In the genomic region with DNA sequence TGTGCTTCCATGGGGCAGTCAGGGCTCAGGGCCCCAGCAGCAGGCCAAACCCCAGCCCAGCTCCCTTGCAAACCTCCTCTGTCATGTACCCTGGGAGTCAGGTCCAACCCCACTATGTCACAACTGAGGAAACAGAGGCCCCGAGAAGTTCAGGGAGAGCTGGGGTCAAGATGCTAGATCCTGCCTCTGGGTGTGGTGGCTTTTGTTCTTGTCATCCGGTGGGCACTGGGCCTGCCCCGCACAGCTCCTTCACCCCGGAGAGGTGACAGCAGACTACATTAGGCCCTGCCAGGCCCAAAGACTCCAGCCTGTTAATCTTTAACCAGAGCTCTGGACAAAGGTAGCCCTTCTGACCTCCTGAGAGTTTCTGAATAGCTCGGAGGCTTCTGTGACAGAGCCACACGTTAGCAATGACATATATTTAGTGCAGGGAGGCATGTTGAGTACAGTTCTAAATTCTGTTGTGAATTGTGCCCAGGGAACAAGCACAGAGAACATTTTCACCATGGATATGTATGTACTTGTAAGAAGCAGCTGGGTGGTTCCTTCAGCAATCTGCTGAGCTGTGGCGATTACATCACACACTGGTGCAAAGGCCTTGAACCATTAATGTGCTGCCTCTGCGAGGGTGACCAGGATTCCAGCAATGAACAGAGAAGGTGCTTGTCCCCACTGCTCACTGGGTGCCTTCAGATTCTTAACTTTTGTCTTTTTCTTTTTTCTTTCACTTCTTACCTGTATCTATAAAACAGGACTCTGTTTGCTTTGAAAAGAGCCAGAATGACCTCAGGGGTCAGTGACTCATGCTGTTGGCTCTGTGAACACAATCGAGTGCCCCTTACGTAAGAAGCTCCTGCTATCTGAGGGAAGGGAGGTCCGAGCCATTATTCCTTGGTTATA, we compare ENCODE assay signal across 8 cellular contexts.
A peak's percentile ranks its signal among the peaks of the same experiment; 100 is the strongest.
DNase-seq lines count a peak whose midpoint lies in the region; ATAC-seq, FAIRE-seq and TF ChIP-seq lines count a peak whose summit lies in the region.

No MANE protein-coding gene starts in this region.

- peak overlapping the region; percentile 89 to 95 for H3K27ac ChIP-seq in small intestine (ENCODE audit: low read depth in 1 of 2, low read length in 1 of 2)

- H3K27me3 ChIP-seq in BJ (ENCODE audit: control insufficient read depth, insufficient read depth, low read length) = peaks cover 9% of the 10 kb centered on the region
- no peaks in the 10 kb centered on the region for H3K27me3 ChIP-seq in small intestine (ENCODE audit: control insufficient read depth in 2 of 2, insufficient read depth in 2 of 2, low read length in 2 of 2)

- WGBS in small intestine, 3 donors = 12 to 42% (median 26%) methylated on average over 11 of the region's 11 CpGs

- peaks cover 3 to 5% of the 10 kb centered on the region in 2 donors for H3K4me1 ChIP-seq in small intestine (ENCODE audit: control insufficient read depth in 2 of 2, insufficient read depth in 1 of 2, low read depth in 1 of 2, low read length in 1 of 2)

- in situ Hi-C loops in SK-MEL-5 (cut with HindIII; ENCODE audit: low pct_unique_long_range_greater_than_20kb, low sequenced_read_pairs) (no loop called here), GM13977 (cut with MboI; ENCODE audit: low pct_unique_long_range_greater_than_20kb, low sequenced_read_pairs, unreplicated experiment) (no loop called here)

- H3K36me3 ChIP-seq in BJ (ENCODE audit: control insufficient read depth, insufficient read depth, low read length) = no peaks in the 10 kb centered on the region
- H3K36me3 ChIP-seq in small intestine (ENCODE audit: control insufficient read depth in 2 of 2, insufficient read depth in 2 of 2, low read length in 2 of 2) = no peaks in the 10 kb centered on the region

- H3K9me3 ChIP-seq in small intestine (ENCODE audit: control insufficient read depth, low read depth) = no peaks in the 10 kb centered on the region

- peak; percentile 75 for ATAC-seq in HG02588 (IDR thresholded peaks at IDR 0.05; ENCODE audit: unreplicated experiment)

- TF ChIP-seq CTCF in BJ (IDR thresholded peaks at IDR 0.05; ENCODE audit: insufficient read depth, low read depth, low read length) = no peak
- no peak for TF ChIP-seq CTCF in GM13977 (IDR thresholded peaks at IDR 0.05; ENCODE audit: extremely low read depth, insufficient read depth, missing control alignments)

- peak; percentile 39 for DNase-seq in BJ (ENCODE audit: low read depth)
- DNase-seq in SK-MEL-5 (ENCODE audit: low read depth, low spot score) = peak; percentile 36
- DNase-seq in glomerular visceral epithelial cell (ENCODE audit: extremely low spot score) = peak; percentile 90
- DNase-seq in small intestine = peak; percentile 96
- no peak for DNase-seq in GM13977 (ENCODE audit: low spot score)
- DNase-seq in T-helper 2 cell = no peak
- DNase-seq in stimulated activated CD4-positive, alpha-beta T cell treated with anti-CD3 and anti-CD28 coated beads, Interleukin-12 subunit alpha, Interleukin-12 subunit beta, amount 100 ng/mL, for 4 hours = no peak

- FAIRE-seq in small intestine (lab: Jason Lieb, UNC) = no peak

- CTCF ChIA-PET in BJ (lab: Yijun Ruan, JAX) = interaction anchor here (0.6 to 1.3 kb wide), 3 partner anchors 11 to 390 kb away, joined by 3 to 5 read pairs (median 3); no protein-coding TSS in a partner anchor

- POLR2A ChIA-PET in BJ (lab: Charles Lee) = interaction anchor here (0.6 kb wide), 1 partner anchor 500 kb away, joined by 3 read pairs; no protein-coding TSS in a partner anchor

- H3K4me3 ChIP-seq in BJ (ENCODE audit: low read depth, low read length) (no peak overlapping the region), small intestine (ENCODE audit: low read depth in 1 of 2, low read length in 2 of 2) (peak overlapping the region in 1 of 2 donors; percentile 7)

Comparison
In these comparisons a context has a peak if more than half of its experiments do, and no peak if none do; other contexts are left out.
1. DNase-seq: peak in BJ (single experiment), SK-MEL-5 (single experiment), glomerular visceral epithelial cell (single experiment) and small intestine (single experiment); none in GM13977 (single experiment), T-helper 2 cell (0 of 5) and stimulated activated CD4-positive, alpha-beta T cell treated with anti-CD3 and anti-CD28 coated beads, Interleukin-12 subunit alpha, Interleukin-12 subunit beta, amount 100 ng/mL, for 4 hours (single experiment).